10 cellular contexts compared by ENCODE assay signal in genomic region chr20:1830240-1830639, GRCh38.
DNase-seq lines count a peak whose midpoint lies in the region; ATAC-seq and TF ChIP-seq lines count a peak whose summit lies in the region.
"Had no signal": no experiment of that assay in that cellular context is flagged by ENCODE, and none has a peak within 500 bp of the region (broad histone marks: within the 10 kb centered on the region; RNA-seq: fewer than 3 reads in every experiment).

No MANE protein-coding gene starts in this region.

- H3K27me3 Mint-ChIP-seq in CD14-positive monocyte (ENCODE audit: low read depth in 3 of 3), result peaks cover 0 to under 1% (median 0%) of the 10 kb centered on the region in 3 donors
- H3K27me3 Mint-ChIP-seq in activated CD4-positive, alpha-beta memory T cell treated with anti-CD3 and anti-CD28 coated beads, Interleukin-2, amount 10 ng/mL, durations not matched to agents 7 days and 5 days, result no peaks in the 10 kb centered on the region

- H3K4me3 ChIP-seq in foreskin fibroblast (ENCODE audit: low read depth in 1 of 2, low read length in 2 of 2) (no peak overlapping the region), osteoblast (ENCODE audit: insufficient read depth, low read length) (no peak overlapping the region), thyroid gland (replicated peaks in 1 of 3) (no peak overlapping the region)

- no peak for TF ChIP-seq CTCF in CD14-positive monocyte (IDR thresholded peaks at IDR 0.05)
- no peak for TF ChIP-seq CTCF in RWPE1 (conservative IDR thresholded peaks at IDR 0.05; ENCODE audit: low read depth)
- no peak for TF ChIP-seq CTCF in foreskin fibroblast (IDR thresholded peaks at IDR 0.05; ENCODE audit: low read depth, low read length)
- no peak for TF ChIP-seq CTCF in osteoblast (IDR thresholded peaks at IDR 0.05; ENCODE audit: extremely low read depth, low read depth, low read length)
- no peak for TF ChIP-seq CTCF in thyroid gland (IDR thresholded peaks at IDR 0.05)

- POLR2A ChIA-PET in RWPE1 (lab: Yijun Ruan, JAX; ENCODE audit: low non-redundant PET), result interaction anchor here (1.1 kb wide), 1 partner anchor 272 kb away, joined by 3 read pairs; no protein-coding TSS in a partner anchor
- POLR2A ChIA-PET in activated CD4-positive, alpha-beta memory T cell treated with anti-CD3 and anti-CD28 coated beads, Interleukin-2, amount 10 ng/mL, durations not matched to agents 7 days and 5 days (lab: Charles Lee), result no interaction called here

- peaks cover 71% of the 10 kb centered on the region for H3K4me1 Mint-ChIP-seq in CD14-positive monocyte
- H3K4me1 Mint-ChIP-seq in activated CD4-positive, alpha-beta memory T cell treated with anti-CD3 and anti-CD28 coated beads, Interleukin-2, amount 10 ng/mL, durations not matched to agents 7 days and 5 days, result no peaks in the 10 kb centered on the region

- 31 to 54% methylated on average over 3 to 4 of the region's 7 CpGs for WGBS in thyroid gland, 2 donors

- H3K27me3 ChIP-seq in osteoblast (ENCODE audit: insufficient read depth, low read length) (no peaks in the 10 kb centered on the region), thyroid gland (no peaks in the 10 kb centered on the region)

- no peak for DNase-seq in CD14-positive monocyte (ENCODE audit: low spot score)
- DNase-seq in RWPE1 (ENCODE audit: low spot score), result peak; percentile 98
- DNase-seq in foreskin fibroblast, result peak; percentile 95 to 98
- DNase-seq in osteoblast (ENCODE audit: insufficient read length, low spot score, missing footprints), result peak; percentile 99
- DNase-seq in activated CD4-positive, alpha-beta memory T cell treated with anti-CD3 and anti-CD28 coated beads, Interleukin-2, amount 10 ng/mL, durations not matched to agents 7 days and 5 days, result no peak
- no peak for DNase-seq in stimulated activated CD4-positive, alpha-beta T cell treated with anti-CD3 and anti-CD28 coated beads, Interleukin-1b, Interleukin-23, amount 100 ng/mL, for 48 hours
- no peak for DNase-seq in thyroid gland
- DNase-seq: activated T-cell treated with anti-CD3 and anti-CD28 coated beads, Interleukin-2, amount 50 U/mL, for 48 hours; NCI-H526 had no signal

- peak overlapping the region; percentile 54 to 92 (median 80) for H3K27ac Mint-ChIP-seq in CD14-positive monocyte
- no peak overlapping the region for H3K27ac Mint-ChIP-seq in activated CD4-positive, alpha-beta memory T cell treated with anti-CD3 and anti-CD28 coated beads, Interleukin-2, amount 10 ng/mL, durations not matched to agents 7 days and 5 days

- peaks cover 0 to 2% (median 0%) of the 10 kb centered on the region in 7 donors for H3K9me3 Mint-ChIP-seq in CD14-positive monocyte
- H3K9me3 Mint-ChIP-seq in activated CD4-positive, alpha-beta memory T cell treated with anti-CD3 and anti-CD28 coated beads, Interleukin-2, amount 10 ng/mL, durations not matched to agents 7 days and 5 days, result no peaks in the 10 kb centered on the region

- intact Hi-C loops in CD14-positive monocyte (cut with micrococcal nuclease), result no loop called here
- intact Hi-C loops in thyroid gland (cut with DNase I), result no loop called here

- peak overlapping the region; percentile 46 for H3K4me2 ChIP-seq in osteoblast (ENCODE audit: insufficient read depth, low read length)

- peaks cover 34% of the 10 kb centered on the region for H3K4me1 ChIP-seq in osteoblast (ENCODE audit: insufficient read depth, low read length)
- H3K4me1 ChIP-seq in thyroid gland, result no peaks in the 10 kb centered on the region

- H3K36me3 ChIP-seq in osteoblast (ENCODE audit: insufficient read depth, low read length) (no peaks in the 10 kb centered on the region), thyroid gland (no peaks in the 10 kb centered on the region)

- no peak overlapping the region for H2AFZ ChIP-seq in osteoblast (ENCODE audit: low read length)

- H3K9me3 ChIP-seq in osteoblast (ENCODE audit: low read depth, low read length), result no peaks in the 10 kb centered on the region
- H3K9me3 ChIP-seq in thyroid gland, result no peaks in the 10 kb centered on the region

- no peak overlapping the region for H3K4me3 Mint-ChIP-seq in CD14-positive monocyte
- no peak overlapping the region for H3K4me3 Mint-ChIP-seq in activated CD4-positive, alpha-beta memory T cell treated with anti-CD3 and anti-CD28 coated beads, Interleukin-2, amount 10 ng/mL, durations not matched to agents 7 days and 5 days

- CTCF ChIA-PET in RWPE1 (lab: Yijun Ruan, JAX), result no interaction called here
- CTCF ChIA-PET in activated CD4-positive, alpha-beta memory T cell treated with anti-CD3 and anti-CD28 coated beads, Interleukin-2, amount 10 ng/mL, durations not matched to agents 7 days and 5 days (lab: Charles Lee), result no interaction called here

- H3K79me2 ChIP-seq in osteoblast (ENCODE audit: insufficient read depth, low read length), result no peaks in the 10 kb centered on the region

- no peaks in the 10 kb centered on the region for H4K20me1 ChIP-seq in osteoblast (ENCODE audit: insufficient read depth, low read length)

- no peaks in the 10 kb centered on the region for H3K36me3 Mint-ChIP-seq in CD14-positive monocyte
- no peaks in the 10 kb centered on the region for H3K36me3 Mint-ChIP-seq in activated CD4-positive, alpha-beta memory T cell treated with anti-CD3 and anti-CD28 coated beads, Interleukin-2, amount 10 ng/mL, durations not matched to agents 7 days and 5 days (ENCODE audit: low read depth)

- no peak for ATAC-seq in GM18511 (IDR thresholded peaks at IDR 0.05; ENCODE audit: unreplicated experiment)

- TF ChIP-seq POLR2A in thyroid gland (IDR thresholded peaks at IDR 0.05), result no peak

- H3K27ac ChIP-seq in RWPE1 (peak overlapping the region; percentile 82), osteoblast (ENCODE audit: low read depth, low read length) (peak overlapping the region; percentile 81), thyroid gland (no peak overlapping the region)

Comparison
In these comparisons a context has a peak if more than half of its experiments do, and no peak if none do; other contexts are left out.
1. DNase-seq: peak in RWPE1 (single experiment), foreskin fibroblast (2 of 2) and osteoblast (single experiment); none in CD14-positive monocyte (single experiment), activated CD4-positive, alpha-beta memory T cell treated with anti-CD3 and anti-CD28 coated beads, Interleukin-2, amount 10 ng/mL, durations not matched to agents 7 days and 5 days (single experiment), stimulated activated CD4-positive, alpha-beta T cell treated with anti-CD3 and anti-CD28 coated beads, Interleukin-1b, Interleukin-23, amount 100 ng/mL, for 48 hours (single experiment) and thyroid gland (0 of 2).
2. H3K27ac ChIP-seq: peak in RWPE1 (single experiment) and osteoblast (single experiment); none in thyroid gland (0 of 3).